Comparison of ENCODE assay signal across 7 cellular contexts in genomic region chr4:82428526-82428968, GRCh38. TPM values are rescaled to one million over a fixed set of nuclear protein-coding genes. Genes with fewer than 3 reads are reported as not detected.
A peak's percentile ranks its signal among the peaks of the same experiment; 100 is the strongest.
DNase-seq lines count a peak whose midpoint lies in the region; ATAC-seq and TF ChIP-seq lines count a peak whose summit lies in the region.

No MANE protein-coding gene starts in this region.

- H3K27me3 ChIP-seq in HAP-1 (ENCODE audit: low read depth), result no peaks in the 10 kb centered on the region
- no peaks in the 10 kb centered on the region for H3K27me3 ChIP-seq in gastroesophageal sphincter

- H3K9me3 Mint-ChIP-seq in T-cell, result no peaks in the 10 kb centered on the region

- WGBS in gastroesophageal sphincter (ENCODE audit: low coverage in 1 of 2), 2 donors, result 0% methylated on average over 3 to 14 of the region's 14 CpGs

- TF ChIP-seq EP300 in gastroesophageal sphincter (IDR thresholded peaks at IDR 0.05), result no peak

- no peaks in the 10 kb centered on the region for H3K27me3 Mint-ChIP-seq in T-cell

- peaks cover 20% of the 10 kb centered on the region for H3K4me1 ChIP-seq in HAP-1
- peaks cover 3 to 64% (median 17%) of the 10 kb centered on the region in 3 donors for H3K4me1 ChIP-seq in gastroesophageal sphincter

- DNase-seq in HAP-1 (ENCODE audit: low spot score in 2 of 2), result no peak
- DNase-seq in T-cell, result no peak
- DNase-seq in activated CD4-positive, CD25-positive, alpha-beta regulatory T cell (lab: John Stamatoyannopoulos, UW), result no peak
- DNase-seq in NCI-H1436 (lab: John Stamatoyannopoulos, UW), result no peak
- no peak for DNase-seq in NCI-H526 (lab: John Stamatoyannopoulos, UW)

- in situ Hi-C loops in HAP-1 (cut with MboI; ENCODE audit: low sequenced_read_pairs), result no loop called here

- H3K4me3 ChIP-seq in HAP-1 (peak overlapping the region; percentile 90), gastroesophageal sphincter (peak overlapping the region; percentile 55 to 85), skin epidermis (peak overlapping the region; percentile 67 to 97 (median 87))

- ATAC-seq in T-cell (replicated peaks in 1 of 4), result no peak
- no peak for ATAC-seq in gastroesophageal sphincter

- peak overlapping the region; percentile 74 to 97 for H3K27ac Mint-ChIP-seq in T-cell

- H3K9me3 ChIP-seq in HAP-1, result no peaks in the 10 kb centered on the region
- no peaks in the 10 kb centered on the region for H3K9me3 ChIP-seq in gastroesophageal sphincter

- CTCF ChIA-PET in T-cell (lab: Charles Lee), result interaction anchor here (0.6 to 2.0 kb wide), 18 partner anchors 9 to 1057 kb away, joined by 3 to 19 read pairs (median 5); partner anchors contain the start of genes COPS4 (in 1 of the 2), COQ2 (in 1 of the 2) and HNRNPD (in 1 of the 2)

- H3K36me3 ChIP-seq in HAP-1 (replicated peaks) (peaks cover 56% of the 10 kb centered on the region), gastroesophageal sphincter (peaks cover 7 to 37% of the 10 kb centered on the region in 2 donors)

- TF ChIP-seq CTCF in gastroesophageal sphincter (IDR thresholded peaks at IDR 0.05), result no peak

- peak overlapping the region; percentile 98 to 99 (median 99) for H3K4me3 Mint-ChIP-seq in T-cell

- POLR2A ChIA-PET in T-cell (lab: Charles Lee), result interaction anchor here (0.5 to 1.8 kb wide), 10 partner anchors 9 to 612 kb away, joined by 3 to 22 read pairs (median 4); partner anchors contain the start of gene HNRNPD (in 1 of the 2)

- H3K27ac ChIP-seq in gastroesophageal sphincter (peak overlapping the region; percentile 66 to 99 (median 94)), skin epidermis (peak overlapping the region in 20 of 21 experiments; percentile 71 to 100 (median 98))

- H3K36me3 Mint-ChIP-seq in T-cell, result peaks cover 52% of the 10 kb centered on the region

- no peak for TF ChIP-seq POLR2A in gastroesophageal sphincter (IDR thresholded peaks at IDR 0.05)

- H3K4me1 Mint-ChIP-seq in T-cell, result peaks cover 64 to 72% (median 64%) of the 10 kb centered on the region in 3 donors

RNA-seq across cellular contexts. Expression of gene HNRNPDL, which starts 1.7 kb away (rescaled TPM):
- total RNA-seq in T-cell (100 to 1,000 TPM; 285 to 401 (median 313) TPM), gastroesophageal sphincter (100 to 1,000 TPM; 140 to 226 (median 195) TPM)

RNA-seq across cellular contexts. Expression of gene ENOPH1, which starts 1.8 kb away (rescaled TPM):
- total RNA-seq in T-cell (10 to 100 TPM; 21.8 to 29.4 (median 25.9) TPM), gastroesophageal sphincter (10 to 100 TPM; 19.8 to 32.4 (median 23.8) TPM)

RNA-seq across cellular contexts. Expression of gene HNRNPD, which starts 54.8 kb away (rescaled TPM):
- total RNA-seq in T-cell (100 to 1,000 TPM; 193 to 274 (median 202) TPM), gastroesophageal sphincter (10 to 100 TPM; 47.8 to 82.5 (median 72.8) TPM)
